ENCODE assay signal across 9 cellular contexts in the genomic region with DNA sequence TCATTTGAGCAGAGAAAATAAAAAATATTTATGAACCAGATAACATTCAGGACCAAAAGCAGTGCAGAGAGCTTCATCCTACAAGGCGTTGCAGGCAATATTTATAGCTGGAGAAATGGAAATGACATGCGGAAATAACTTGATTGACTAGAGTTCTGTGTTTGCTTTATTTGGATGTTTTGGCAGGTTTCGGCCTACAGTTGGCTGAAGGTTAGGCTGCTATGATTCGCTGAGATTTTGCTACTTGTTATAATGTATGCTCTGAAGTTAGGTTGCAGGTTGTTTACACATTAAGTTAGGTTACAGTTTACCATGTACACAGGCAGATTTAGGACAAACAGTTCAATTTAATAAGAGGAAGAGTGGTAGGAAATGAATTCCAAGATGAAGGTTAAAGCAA. TPM values are rescaled to one million over a fixed set of nuclear protein-coding genes. Genes with fewer than 3 reads are reported as not detected.
"Had no signal": no experiment of that assay in that cellular context is flagged by ENCODE, and none has a peak within 500 bp of the region (broad histone marks: within the 10 kb centered on the region; RNA-seq: fewer than 3 reads in every experiment).

No MANE protein-coding gene starts in this region.

- H3K4me3 ChIP-seq: GM12878 had no signal

- ATAC-seq: GM12878 had no signal

- DNase-seq: GDM1, GF-D8 had no signal

- FAIRE-seq: G401.6, GM12878, GM12891, GM12892, GM18507, GM19239 had no signal

RNA-seq across cellular contexts. Expression of a gene that starts 0.6 kb away (rescaled TPM):
- total RNA-seq: G401, GM12878 had no signal
- polyA plus RNA-seq: GM12878 had no signal

RNA-seq across cellular contexts. Expression of a gene that starts 36.3 kb away (rescaled TPM):
- total RNA-seq: G401, GM12878 had no signal
- polyA plus RNA-seq: GM12878 had no signal

RNA-seq across cellular contexts. Expression of a gene that starts 58.2 kb away (rescaled TPM):
- total RNA-seq: G401, GM12878 had no signal
- polyA plus RNA-seq: GM12878 had no signal
